Comparison of ENCODE assay signal across 8 cellular contexts in genomic region chr9:93501406-93501805, GRCh38. TPM values are rescaled to one million over a fixed set of nuclear protein-coding genes. Genes with fewer than 3 reads are reported as not detected.
DNase-seq lines count a peak whose midpoint lies in the region; ATAC-seq and TF ChIP-seq lines count a peak whose summit lies in the region.

No MANE protein-coding gene starts in this region.

- no peaks in the 10 kb centered on the region for H3K27me3 ChIP-seq in PC-9 (ENCODE audit: insufficient read depth, low read depth)
- no peaks in the 10 kb centered on the region for H3K27me3 ChIP-seq in neutrophil

- DNase-seq in CD14-positive monocyte (ENCODE audit: low spot score) (no peak), PC-9 (no peak), hippocampal formation (lab: John Stamatoyannopoulos, UW) (no peak), NCI-H524 treated with DMSO at 0.1 percent for 48 hours (lab: John Stamatoyannopoulos, UW) (no peak)
- DNase-seq in effector memory CD8-positive, alpha-beta T cell = peak in 1 of 3 experiments; percentile 8

- H3K4me2 ChIP-seq in PC-9 = 0 out of 2 replicates have a peak overlapping the region, but pooled peaks have one; percentile 12

- no peak overlapping the region for H2AFZ ChIP-seq in PC-9

- H3K9me2 ChIP-seq in PC-9 (ENCODE audit: insufficient read depth) = no peaks in the 10 kb centered on the region

- H3K9me3 ChIP-seq in PC-9 (ENCODE audit: insufficient read depth, low read depth) (no peaks in the 10 kb centered on the region), neutrophil (no peaks in the 10 kb centered on the region)

- peaks cover 0 to 2% (median 0%) of the 10 kb centered on the region in 7 donors for H3K9me3 Mint-ChIP-seq in CD14-positive monocyte
- H3K9me3 Mint-ChIP-seq in effector memory CD8-positive, alpha-beta T cell = no peaks in the 10 kb centered on the region

- peaks cover 9% of the 10 kb centered on the region; the same call in 1 of the 2 replicates for H4K20me1 ChIP-seq in PC-9 (ENCODE audit: insufficient read depth)

- no peak overlapping the region for H3K4me3 ChIP-seq in PC-9
- H3K4me3 ChIP-seq in neutrophil (ENCODE audit: low read depth in 1 of 2, low read length in 1 of 2) = peak overlapping the region; percentile 47 to 50

- H3K4me1 ChIP-seq in PC-9 (replicated peaks; ENCODE audit: insufficient read depth) (peaks cover 14% of the 10 kb centered on the region; the same call in 1 of the 2 replicates), neutrophil (ENCODE audit: control insufficient read depth in 1 of 2, insufficient read depth in 1 of 2, low read depth in 1 of 2, low read length in 1 of 2) (peaks cover 57 to 58% of the 10 kb centered on the region in 2 experiments)

- intact Hi-C loops in CD14-positive monocyte (cut with micrococcal nuclease) = loop anchor here (5.0 to 10.0 kb wide), 3 partner anchors 49 to 407 kb away; partner anchors contain the start of genes CARD19 (in 1 of the 2), FAM120A (in 1 of the 2) and FAM120AOS (in 1 of the 2)
- intact Hi-C loops in PC-9 (cut with micrococcal nuclease; ENCODE audit: unreplicated experiment) = no loop called here

- H3F3A ChIP-seq in PC-9 (ENCODE audit: insufficient read depth, low read depth) = 0 out of 2 replicates have a peak, but pooled peaks cover 9% of the 10 kb centered on the region

- peaks cover 28% of the 10 kb centered on the region for H3K79me2 ChIP-seq in PC-9 (ENCODE audit: low read depth)

- peak; percentile 27 for ATAC-seq in effector memory CD8-positive, alpha-beta T cell (replicated peaks)
- ATAC-seq in HG03139 (IDR thresholded peaks at IDR 0.05; ENCODE audit: unreplicated experiment) = no peak
- no peak for ATAC-seq in HG02610 (IDR thresholded peaks at IDR 0.05; ENCODE audit: unreplicated experiment)

- no peaks in the 10 kb centered on the region for H3K27me3 Mint-ChIP-seq in CD14-positive monocyte (ENCODE audit: low read depth in 3 of 3)
- H3K27me3 Mint-ChIP-seq in effector memory CD8-positive, alpha-beta T cell = no peaks in the 10 kb centered on the region

- TF ChIP-seq CTCF in CD14-positive monocyte (IDR thresholded peaks at IDR 0.05) (no peak), PC-9 (conservative IDR thresholded peaks at IDR 0.05) (no peak), neutrophil (IDR thresholded peaks at IDR 0.05) (no peak)

- peaks cover 68 to 69% of the 10 kb centered on the region in 2 donors for H3K36me3 Mint-ChIP-seq in CD14-positive monocyte
- peaks cover 37% of the 10 kb centered on the region for H3K36me3 Mint-ChIP-seq in effector memory CD8-positive, alpha-beta T cell (ENCODE audit: insufficient read depth)

- POLR2A ChIA-PET in PC-9 (lab: Charles Lee; ENCODE audit: unreplicated experiment) = no interaction called here

- peak overlapping the region; percentile 69 to 82 for H3K4me3 Mint-ChIP-seq in CD14-positive monocyte
- peak overlapping the region; percentile 85 to 90 for H3K4me3 Mint-ChIP-seq in effector memory CD8-positive, alpha-beta T cell

- H3K4me1 Mint-ChIP-seq in CD14-positive monocyte = peaks cover 65% of the 10 kb centered on the region
- peaks cover 36 to 50% of the 10 kb centered on the region in 2 donors for H3K4me1 Mint-ChIP-seq in effector memory CD8-positive, alpha-beta T cell (ENCODE audit: low read depth in 2 of 2)

- H3K27ac ChIP-seq in PC-9 = no peak overlapping the region
- H3K27ac ChIP-seq in neutrophil = peak overlapping the region; percentile 98

- CTCF ChIA-PET in PC-9 (lab: Charles Lee) = no interaction called here

- peak overlapping the region; percentile 86 to 99 (median 87) for H3K27ac Mint-ChIP-seq in CD14-positive monocyte
- peak overlapping the region; percentile 94 to 95 for H3K27ac Mint-ChIP-seq in effector memory CD8-positive, alpha-beta T cell

- no TSS peak for BruUV-seq in PC-9 (replicated peaks; lab: Mats Ljungman, UMichigan)

- H3K36me3 ChIP-seq in PC-9 (ENCODE audit: low read depth) (peaks cover 33% of the 10 kb centered on the region), neutrophil (peaks cover 27% of the 10 kb centered on the region)

RNA-seq across cellular contexts. Expression of gene FAM120AOS, which starts 48.0 kb away (rescaled TPM):
- polyA plus RNA-seq in CD14-positive monocyte = 10 to 100 TPM; 41.6 to 47.7 TPM
- 27.8 and 34.6 TPM in 2 replicates for total RNA-seq in PC-9 (2021)

RNA-seq across cellular contexts. Expression of gene FAM120A, which starts 49.9 kb away (rescaled TPM):
- 10 to 100 TPM; 10.4 to 12.7 TPM for polyA plus RNA-seq in CD14-positive monocyte
- 141 and 171 TPM in 2 replicates for total RNA-seq in PC-9 (2021)
